Comparison of ENCODE assay signal across 8 cellular contexts in genomic region chr11:70471254-70471653, GRCh38.
DNase-seq lines count a peak whose midpoint lies in the region; ATAC-seq, FAIRE-seq and TF ChIP-seq lines count a peak whose summit lies in the region.

No MANE protein-coding gene starts in this region.

- H3K4me1 ChIP-seq in HepG2 (ENCODE audit: insufficient read depth, low read length) (no peaks in the 10 kb centered on the region), right lobe of liver (no peaks in the 10 kb centered on the region), GM12878 (ENCODE audit: control insufficient read depth, insufficient read depth, low read length) (peaks cover 24% of the 10 kb centered on the region), aorta (ENCODE audit: control insufficient read depth in 1 of 2, insufficient read depth in 2 of 2, low read length in 2 of 2) (no peaks in the 10 kb centered on the region)

- no peaks in the 10 kb centered on the region for H3K9me3 ChIP-seq in HepG2 (ENCODE audit: low read length)
- H3K9me3 ChIP-seq in right lobe of liver = no peaks in the 10 kb centered on the region
- H3K9me3 ChIP-seq in GM12878 (replicated peaks; ENCODE audit: control insufficient read depth, insufficient read depth, low read length) = no peaks in the 10 kb centered on the region
- no peaks in the 10 kb centered on the region for H3K9me3 ChIP-seq in aorta (ENCODE audit: control insufficient read depth, low read length)

- no peak for TF ChIP-seq POLR2A in HepG2 (IDR thresholded peaks at IDR 0.05; ENCODE audit: insufficient read depth in 1 of 2, low read depth in 2 of 2, low read length in 2 of 2)
- no peak for TF ChIP-seq POLR2A in right lobe of liver (IDR thresholded peaks at IDR 0.05)
- no peak for TF ChIP-seq POLR2A in GM12878 (IDR thresholded peaks at IDR 0.05; ENCODE audit: low read depth, low read length)

- H4K20me1 ChIP-seq in HepG2 (ENCODE audit: insufficient read depth, low read length) (no peaks in the 10 kb centered on the region), GM12878 (ENCODE audit: control insufficient read depth, insufficient read depth) (no peaks in the 10 kb centered on the region)

- ATAC-seq in HepG2 (no peak), right lobe of liver (no peak), GM12878 (peak; percentile 73), aorta (ENCODE audit: low FRiP score) (no peak), HG03095 (IDR thresholded peaks at IDR 0.05; ENCODE audit: unreplicated experiment) (no peak), HG02973 (IDR thresholded peaks at IDR 0.05; ENCODE audit: unreplicated experiment) (no peak)

- FAIRE-seq in HepG2 (lab: Jason Lieb, UNC) = no peak
- FAIRE-seq in GM12878 (lab: Jason Lieb, UNC) = peak; percentile 85

- H3K36me3 ChIP-seq in HepG2 (replicated peaks in 1 of 2; ENCODE audit: control insufficient read depth in 1 of 2, insufficient read depth in 2 of 2, low read length in 2 of 2) (peaks cover 5 to 11% of the 10 kb centered on the region in 2 experiments; a peak in 4 of 5 replicates), right lobe of liver (no peaks in the 10 kb centered on the region), GM12878 (ENCODE audit: control insufficient read depth in 2 of 2, insufficient read depth in 2 of 2, low read length in 1 of 2) (no peaks in the 10 kb centered on the region), aorta (ENCODE audit: control insufficient read depth in 1 of 2, insufficient read depth in 2 of 2, low read length in 1 of 2) (no peaks in the 10 kb centered on the region)

- TF ChIP-seq RAD21 in HepG2 (CRISPR knock-in tag; IDR thresholded peaks at IDR 0.05) (no peak), GM12878 (IDR thresholded peaks at IDR 0.05; ENCODE audit: insufficient read depth, low read depth, low read length) (peak; percentile 78)

- TF ChIP-seq CTCF in HepG2 (CRISPR knock-in tag; IDR thresholded peaks at IDR 0.05) (peak; percentile 13; the same call in 1 of the 2 replicates), right lobe of liver (IDR thresholded peaks at IDR 0.05) (no peak), GM12878 (IDR thresholded peaks at IDR 0.05 in 2 of 3, conservative IDR thresholded peaks at IDR 0.05 in 1 of 3; ENCODE audit: control insufficient read depth in 2 of 3, extremely low read depth in 1 of 3, insufficient read depth in 1 of 3, low read depth in 3 of 3, low read length in 3 of 3) (peak; percentile 67 to 74 (median 74))

- DNase-seq in HepG2 (ENCODE audit: low spot score) (no peak), right lobe of liver (no peak), M059J (ENCODE audit: low read depth) (peak; percentile 54), GM12878 (ENCODE audit: low read depth, low spot score) (no peak), aorta (peak; percentile 32 to 51), retina (no peak)

- TF ChIP-seq EP300 in HepG2 (IDR thresholded peaks at IDR 0.05; ENCODE audit: low read depth in 2 of 2, low read length in 2 of 2) (no peak), HepG2 (CRISPR knock-in tag; IDR thresholded peaks at IDR 0.05; ENCODE audit: borderline replicate concordance) (no peak), GM12878 (IDR thresholded peaks at IDR 0.05; ENCODE audit: borderline replicate concordance in 1 of 2, control insufficient read depth in 1 of 2, low read depth in 2 of 2, low read length in 2 of 2) (no peak)

- CTCF ChIA-PET in HepG2 (lab: Yijun Ruan, JAX; ENCODE audit: low intra/inter-chr PET ratio, low total read pairs) = no interaction called here
- CTCF ChIA-PET in GM12878 (lab: Yijun Ruan, JAX) = interaction anchor here (0.6 to 1.8 kb wide), 7 partner anchors 10 to 609 kb away, joined by 3 to 9 read pairs (median 4); no protein-coding TSS in a partner anchor

- no peak overlapping the region for H3K4me3 ChIP-seq in HepG2 (replicated peaks in 1 of 3; ENCODE audit: insufficient read depth in 1 of 3, low read depth in 2 of 3, low read length in 3 of 3)
- no peak overlapping the region for H3K4me3 ChIP-seq in right lobe of liver
- no peak overlapping the region for H3K4me3 ChIP-seq in GM12878
- no peak overlapping the region for H3K4me3 ChIP-seq in aorta (ENCODE audit: low read length in 2 of 2)

- no peak overlapping the region for H3K4me2 ChIP-seq in HepG2 (ENCODE audit: low read depth, low read length)
- no peak overlapping the region for H3K4me2 ChIP-seq in GM12878 (ENCODE audit: control insufficient read depth, insufficient read depth)

- no peak overlapping the region for H3K27ac ChIP-seq in HepG2 (ENCODE audit: extremely low read length, insufficient read depth, low read length)
- no peak overlapping the region for H3K27ac ChIP-seq in right lobe of liver
- no peak overlapping the region for H3K27ac ChIP-seq in GM12878 (ENCODE audit: control insufficient read depth, insufficient read depth)
- H3K27ac ChIP-seq in aorta (ENCODE audit: low read depth in 1 of 2, low read length in 2 of 2) = no peak overlapping the region

- intact Hi-C loops in HepG2 (cut with micrococcal nuclease; ENCODE audit: unreplicated experiment) (no loop called here), right lobe of liver (cut with DNase I) (no loop called here), GM12878 (cut with micrococcal nuclease; ENCODE audit: unreplicated experiment) (loop anchor here (1.0 to 2.0 kb wide), 2 partner anchors 275 to 552 kb away; no protein-coding TSS in a partner anchor), aorta (cut with DNase I) (no loop called here)

- in situ Hi-C loops in HepG2 (cut with HindIII; ENCODE audit: extremely low pct_ligation_motif_present, low pct_unique_long_range_greater_than_20kb) (loop anchor here (25.0 kb wide), 1 partner anchor 941 kb away; no protein-coding TSS in a partner anchor), GM12878 (cut with MboI) (loop anchor here (5.0 kb wide), 1 partner anchor 549 kb away; no protein-coding TSS in a partner anchor)

- H3K79me2 ChIP-seq in HepG2 (ENCODE audit: insufficient read depth, low read length) (no peaks in the 10 kb centered on the region), GM12878 (ENCODE audit: control insufficient read depth, insufficient read depth, low read length) (no peaks in the 10 kb centered on the region)

- BruUV-seq in HepG2 (replicated peaks; lab: Mats Ljungman, UMichigan) = no TSS peak
- no TSS peak for BruUV-seq in GM12878 (replicated peaks; lab: Mats Ljungman, UMichigan)

- H3K9ac ChIP-seq in HepG2 (ENCODE audit: insufficient read depth, low read depth, low read length) (no peak overlapping the region), GM12878 (ENCODE audit: control insufficient read depth, insufficient read depth, low read length) (no peak overlapping the region)

- SMC1A ChIA-PET in GM12878 (lab: Charles Lee; ENCODE audit: uncharacterized antibody, unreplicated experiment) = interaction anchor here (0.7 to 1.8 kb wide), 3 partner anchors 17 to 273 kb away, joined by 3 to 4 read pairs (median 3); no protein-coding TSS in a partner anchor

- H2AFZ ChIP-seq in HepG2 (ENCODE audit: low read length) = no peak overlapping the region
- H2AFZ ChIP-seq in GM12878 (ENCODE audit: control insufficient read depth, low read depth, low read length) = no peak overlapping the region

- H3K27me3 ChIP-seq in HepG2 (ENCODE audit: control insufficient read depth in 1 of 2, insufficient read depth in 2 of 2, low read length in 2 of 2) = no peaks in the 10 kb centered on the region
- H3K27me3 ChIP-seq in right lobe of liver = no peaks in the 10 kb centered on the region
- H3K27me3 ChIP-seq in GM12878 (replicated peaks in 1 of 2; ENCODE audit: control insufficient read depth in 2 of 2, insufficient read depth in 2 of 2, low read length in 1 of 2) = no peaks in the 10 kb centered on the region
- no peaks in the 10 kb centered on the region for H3K27me3 ChIP-seq in aorta (ENCODE audit: control insufficient read depth in 1 of 2, insufficient read depth in 2 of 2, low read length in 1 of 2)

- POLR2A ChIA-PET in HepG2 (lab: Yijun Ruan, JAX) (no interaction called here), GM12878 (lab: Charles Lee) (no interaction called here)

- RAD21 ChIA-PET in GM12878 (lab: Charles Lee; ENCODE audit: unreplicated experiment) = no interaction called here

- 86% methylated on average over 7 of the region's 7 CpGs for WGBS in HepG2 (ENCODE audit: low lambda C conversion rate)
- 63% methylated on average over 7 of the region's 7 CpGs for WGBS in right lobe of liver (ENCODE audit: insufficient coverage, low coverage, low lambda C conversion rate, missing lambda C conversion rate)
- WGBS in GM12878 (ENCODE audit: insufficient coverage, insufficient replicate concordance, low lambda C conversion rate, missing lambda C conversion rate) = 4% methylated on average over 7 of the region's 7 CpGs
- 48 to 52% methylated on average over 7 of the region's 7 CpGs for WGBS in aorta, 2 donors

TF ChIP-seq in HepG2, 621 proteins besides CTCF, POLR2A, EP300 and RAD21 (continues in another document):
- no peak for TF ChIP-seq RAD51 (IDR thresholded peaks at IDR 0.05; ENCODE audit: borderline replicate concordance)
- no peak for TF ChIP-seq ZNF10 (CRISPR knock-in tag; IDR thresholded peaks at IDR 0.05; ENCODE audit: borderline replicate concordance, low read depth)
- TF ChIP-seq ZNF333 (CRISPR knock-in tag; IDR thresholded peaks at IDR 0.05; ENCODE audit: borderline replicate concordance) = no peak
- no peak for TF ChIP-seq MAZ (IDR thresholded peaks at IDR 0.05; ENCODE audit: borderline replicate concordance, low read depth, low read length)
- TF ChIP-seq MAZ (CRISPR knock-in tag; IDR thresholded peaks at IDR 0.05; ENCODE audit: low read depth) = no peak

TF ChIP-seq in GM12878, 131 proteins besides CTCF, POLR2A, EP300 and RAD21:
- TF ChIP-seq SMC3 (IDR thresholded peaks at IDR 0.05; ENCODE audit: borderline replicate concordance, low read length) (peak; percentile 47; the same call in 1 of the 2 replicates), CEBPB (IDR thresholded peaks at IDR 0.05; ENCODE audit: borderline replicate concordance in 1 of 2, low read depth in 2 of 2, low read length in 2 of 2) (no peak)

Comparison
In these comparisons a context has a peak if more than half of its experiments do, and no peak if none do; other contexts are left out.
1. CTCF ChIP-seq: peak in HepG2 (single experiment) and GM12878 (3 of 3); none in right lobe of liver (0 of 4).
2. DNase-seq: peak in M059J (single experiment) and aorta (2 of 2); none in HepG2 (single experiment), right lobe of liver (0 of 3), GM12878 (single experiment) and retina (single experiment).
3. Of the 75 proteins assayed by ChIP-seq in both HepG2 and GM12878: peak only in HepG2: none; only in GM12878: RAD21 and SMC3; in both: CTCF; in neither: 72.